22 cellular contexts compared by ENCODE assay signal in genomic region chr21:43302356-43302700, GRCh38.
"Had no signal": no experiment of that assay in that cellular context is flagged by ENCODE, and none has a peak within 500 bp of the region (broad histone marks: within the 10 kb centered on the region; RNA-seq: fewer than 3 reads in every experiment).

No MANE protein-coding gene starts in this region.

- ATAC-seq: foreskin keratinocyte; gastroesophageal sphincter; left lung; lower lobe of right lung; mucosa of descending colon; natural killer cell treated with Interleukin-12 subunit alpha and Interleukin-12 subunit beta and Interleukin-15 and Interleukin-18, amount 100 ng/mL, for 72 hours; right cardiac atrium; stimulated activated naive B cell treated with anti-CD40 and anti-IgM and Interleukin-4, amounts not matched to agents 10 μg/mL and 1 μg/mL and 100 μg/mL, for 72 hours; upper lobe of right lung had no signal

- H3K4me1 ChIP-seq: colonic mucosa, gastroesophageal sphincter, left lung, transverse colon, upper lobe of right lung, uterus had no signal

- H3K27ac ChIP-seq: colonic mucosa, esophagus muscularis mucosa, gastroesophageal sphincter, left lung, lower lobe of right lung, parathyroid adenoma, transverse colon, upper lobe of right lung, uterus had no signal

- H2AFZ ChIP-seq: parathyroid adenoma had no signal

- H3K9ac ChIP-seq: parathyroid adenoma had no signal

- H3K9me3 ChIP-seq: colonic mucosa, esophagus muscularis mucosa, gastroesophageal sphincter, left lung, lower lobe of right lung, mucosa of descending colon, transverse colon, upper lobe of right lung, uterus had no signal

- FAIRE-seq: endothelial cell of umbilical vein, keratinocyte, small intestine had no signal

- DNase-seq: colonic mucosa; effector memory CD4-positive, alpha-beta T cell; foreskin keratinocyte; mesenchymal stem cell; naive B cell; small intestine; stimulated activated CD4-positive, alpha-beta T cell treated with anti-CD3 and anti-CD28 coated beads, Interleukin-15, amount 100 ng/mL, for 24 hours; stimulated activated CD4-positive, alpha-beta T cell treated with anti-CD3 and anti-CD28 coated beads, Interleukin-2, amount 100 ng/mL, for 48 hours; stimulated activated naive B cell treated with anti-CD40 and anti-IgM and Interleukin-4, amounts not matched to agents 10 μg/mL and 1 μg/mL and 100 μg/mL, for 72 hours; transverse colon; uterus had no signal

- H3K79me2 ChIP-seq: parathyroid adenoma had no signal

- H3K27me3 ChIP-seq: colonic mucosa, foreskin keratinocyte, left lung, transverse colon, upper lobe of right lung, uterus had no signal

- H3K4me3 ChIP-seq: colonic mucosa, esophagus muscularis mucosa, gastroesophageal sphincter, left lung, lower lobe of right lung, mucosa of descending colon, transverse colon, upper lobe of right lung, uterus had no signal

- H3K36me3 ChIP-seq: colonic mucosa, esophagus muscularis mucosa, gastroesophageal sphincter, left lung, lower lobe of right lung, transverse colon, upper lobe of right lung, uterus had no signal
